Comparison of ENCODE assay signal across 2 cellular contexts in the genomic region with DNA sequence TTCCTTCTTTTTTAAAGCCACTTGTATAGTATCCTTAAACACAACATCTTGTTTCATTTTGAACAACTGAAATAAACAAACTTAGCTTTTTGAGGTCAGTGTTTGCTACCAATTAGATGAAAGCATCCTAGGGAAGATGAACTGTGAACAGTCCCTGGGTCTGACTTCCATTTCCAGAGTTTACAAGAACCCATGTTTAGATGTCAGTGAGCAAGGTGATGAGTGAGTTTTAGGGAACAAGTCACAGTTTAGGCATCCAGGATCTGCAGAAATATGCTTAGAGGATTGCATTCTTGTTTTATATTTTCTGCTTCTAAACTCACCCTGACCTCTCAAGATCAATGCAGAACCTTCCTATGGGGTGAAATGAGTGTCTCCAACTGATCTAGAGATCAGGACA.
TF ChIP-seq lines count a peak whose summit lies in the region.

No MANE protein-coding gene starts in this region.

TF ChIP-seq in HepG2, 621 proteins besides CTCF, POLR2A, EP300 and RAD21:
- TF ChIP-seq HMG20B (CRISPR knock-in tag; conservative IDR thresholded peaks at IDR 0.05) = no peak
- no peak for TF ChIP-seq ZNF598 (CRISPR knock-in tag; IDR thresholded peaks at IDR 0.05; ENCODE audit: borderline replicate concordance)
- no peak for TF ChIP-seq FOXJ3 (CRISPR knock-in tag; IDR thresholded peaks at IDR 0.05; ENCODE audit: borderline replicate concordance)
- TF ChIP-seq, protein P1, sequence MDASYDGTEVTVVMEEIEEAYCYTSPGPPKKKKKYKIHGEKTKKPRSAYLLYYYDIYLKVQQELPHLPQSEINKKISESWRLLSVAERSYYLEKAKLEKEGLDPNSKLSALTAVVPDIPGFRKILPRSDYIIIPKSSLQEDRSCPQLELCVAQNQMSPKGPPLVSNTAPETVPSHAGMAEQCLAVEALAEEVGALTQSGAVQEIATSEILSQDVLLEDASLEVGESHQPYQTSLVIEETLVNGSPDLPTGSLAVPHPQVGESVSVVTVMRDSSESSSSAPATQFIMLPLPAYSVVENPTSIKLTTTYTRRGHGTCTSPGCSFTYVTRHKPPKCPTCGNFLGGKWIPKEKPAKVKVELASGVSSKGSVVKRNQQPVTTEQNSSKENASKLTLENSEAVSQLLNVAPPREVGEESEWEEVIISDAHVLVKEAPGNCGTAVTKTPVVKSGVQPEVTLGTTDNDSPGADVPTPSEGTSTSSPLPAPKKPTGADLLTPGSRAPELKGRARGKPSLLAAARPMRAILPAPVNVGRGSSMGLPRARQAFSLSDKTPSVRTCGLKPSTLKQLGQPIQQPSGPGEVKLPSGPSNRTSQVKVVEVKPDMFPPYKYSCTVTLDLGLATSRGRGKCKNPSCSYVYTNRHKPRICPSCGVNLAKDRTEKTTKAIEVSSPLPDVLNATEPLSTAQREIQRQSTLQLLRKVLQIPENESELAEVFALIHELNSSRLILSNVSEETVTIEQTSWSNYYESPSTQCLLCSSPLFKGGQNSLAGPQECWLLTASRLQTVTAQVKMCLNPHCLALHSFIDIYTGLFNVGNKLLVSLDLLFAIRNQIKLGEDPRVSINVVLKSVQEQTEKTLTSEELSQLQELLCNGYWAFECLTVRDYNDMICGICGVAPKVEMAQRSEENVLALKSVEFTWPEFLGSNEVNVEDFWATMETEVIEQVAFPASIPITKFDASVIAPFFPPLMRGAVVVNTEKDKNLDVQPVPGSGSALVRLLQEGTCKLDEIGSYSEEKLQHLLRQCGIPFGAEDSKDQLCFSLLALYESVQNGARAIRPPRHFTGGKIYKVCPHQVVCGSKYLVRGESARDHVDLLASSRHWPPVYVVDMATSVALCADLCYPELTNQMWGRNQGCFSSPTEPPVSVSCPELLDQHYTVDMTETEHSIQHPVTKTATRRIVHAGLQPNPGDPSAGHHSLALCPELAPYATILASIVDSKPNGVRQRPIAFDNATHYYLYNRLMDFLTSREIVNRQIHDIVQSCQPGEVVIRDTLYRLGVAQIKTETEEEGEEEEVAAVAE (CRISPR knock-in tag; IDR thresholded peaks at IDR 0.05; ENCODE audit: borderline replicate concordance) = no peak
- TF ChIP-seq MEIS2 (CRISPR knock-in tag; IDR thresholded peaks at IDR 0.05) = no peak
- TF ChIP-seq RXRB (CRISPR knock-in tag; IDR thresholded peaks at IDR 0.05; ENCODE audit: borderline replicate concordance) = no peak
- TF ChIP-seq SMAD3 (CRISPR knock-in tag; IDR thresholded peaks at IDR 0.05) = no peak
- TF ChIP-seq AHR (CRISPR knock-in tag; IDR thresholded peaks at IDR 0.05) = no peak
- TF ChIP-seq ZBTB20 (CRISPR knock-in tag; IDR thresholded peaks at IDR 0.05; ENCODE audit: borderline replicate concordance, low read depth) = no peak
- TF ChIP-seq NRL (CRISPR knock-in tag; IDR thresholded peaks at IDR 0.05; ENCODE audit: borderline replicate concordance) = no peak
- TF ChIP-seq MIER2 (CRISPR knock-in tag; IDR thresholded peaks at IDR 0.05) = no peak
- TF ChIP-seq ZNF713 (CRISPR knock-in tag; IDR thresholded peaks at IDR 0.05) = no peak
- no peak for TF ChIP-seq SMYD3 (CRISPR knock-in tag; IDR thresholded peaks at IDR 0.05)
- TF ChIP-seq MTA3 (CRISPR knock-in tag; IDR thresholded peaks at IDR 0.05) = no peak
- TF ChIP-seq, protein P2, sequence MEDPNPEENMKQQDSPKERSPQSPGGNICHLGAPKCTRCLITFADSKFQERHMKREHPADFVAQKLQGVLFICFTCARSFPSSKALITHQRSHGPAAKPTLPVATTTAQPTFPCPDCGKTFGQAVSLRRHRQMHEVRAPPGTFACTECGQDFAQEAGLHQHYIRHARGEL (CRISPR knock-in tag; IDR thresholded peaks at IDR 0.05) = no peak
- no peak for TF ChIP-seq MEIS1 (CRISPR knock-in tag; IDR thresholded peaks at IDR 0.05; ENCODE audit: borderline replicate concordance)
TF ChIP-seq in HepG2: peak in this region for 0.

TF ChIP-seq in GM12891, 5 proteins besides CTCF, POLR2A, EP300 and RAD21:
- TF ChIP-seq POU2F2 (IDR thresholded peaks at IDR 0.05; ENCODE audit: low read depth, low read length) = no peak
- TF ChIP-seq PAX5 (IDR thresholded peaks at IDR 0.05; ENCODE audit: insufficient read depth, low read length, severe bottlenecking) = no peak
- no peak for TF ChIP-seq TAF1 (IDR thresholded peaks at IDR 0.05; ENCODE audit: low read depth, low read length)
- TF ChIP-seq SPI1 (IDR thresholded peaks at IDR 0.05; ENCODE audit: low read depth, low read length) = no peak
- no peak for TF ChIP-seq POLR2AphosphoS5 (IDR thresholded peaks at IDR 0.05; ENCODE audit: low read depth, low read length)
